Comparison of ENCODE assay signal across 31 cellular contexts in the genomic region with DNA sequence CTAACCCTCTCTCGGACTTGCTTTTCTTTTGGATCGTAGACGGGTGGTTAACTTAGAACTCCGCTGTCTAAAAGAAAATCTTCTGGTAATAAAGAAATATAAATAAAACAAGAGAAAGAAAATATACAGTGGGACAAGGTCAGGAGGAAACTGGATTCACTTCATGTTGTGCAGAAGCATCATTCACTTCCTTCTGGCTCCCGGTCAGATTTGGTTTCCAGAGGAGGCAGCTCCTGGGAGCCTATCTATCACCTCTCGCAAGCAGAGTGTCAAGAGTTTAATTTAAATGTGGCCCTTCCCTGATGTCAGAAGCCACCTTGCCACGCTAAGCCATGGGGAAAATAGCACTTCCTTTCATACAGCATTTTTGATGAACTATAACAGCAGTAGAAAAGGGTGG.
"Had no signal": no experiment of that assay in that cellular context is flagged by ENCODE, and none has a peak within 500 bp of the region (broad histone marks: within the 10 kb centered on the region; RNA-seq: fewer than 3 reads in every experiment).

No MANE protein-coding gene starts in this region.

- DNase-seq: colonic mucosa; effector CD8-positive, alpha-beta T cell; foreskin keratinocyte; heart right ventricle; hypothalamus; immature natural killer cell; islet precursor cell; kidney glomerular epithelial cell; left colon; midbrain; nucleus accumbens; stimulated activated CD4-positive, alpha-beta T cell treated with anti-CD3 and anti-CD28 coated beads, Interleukin-12 subunit alpha, Interleukin-12 subunit beta, amount 100 ng/mL, for 4 hours; stimulated activated CD4-positive, alpha-beta T cell treated with anti-CD3 and anti-CD28 coated beads, Interleukin-1b, Interleukin-23, amount 100 ng/mL, for 48 hours; stimulated activated CD4-positive, alpha-beta T cell treated with anti-CD3 and anti-CD28 coated beads, Interleukin-4, amount 100 ng/mL, for 1 hour; stimulated activated CD8-positive, alpha-beta memory T cell treated with anti-CD3 and anti-CD28 coated beads, Interleukin-4, amount 100 ng/mL, for 48 hours; stimulated activated naive CD4-positive, alpha-beta T cell treated with Interleukin-2 at 50 U/mL for 16 hours; stomach; thyroid gland; trophoblast cell had no signal

- H3K9me3 ChIP-seq: colonic mucosa, esophagus muscularis mucosa, heart right ventricle, pancreas, right lobe of liver, stomach, thyroid gland, vagina had no signal

- H3K36me3 Mint-ChIP-seq: immature natural killer cell; memory B cell; naive thymus-derived CD4-positive, alpha-beta T cell had no signal

- H3K36me3 ChIP-seq: colonic mucosa, esophagus muscularis mucosa, heart right ventricle, pancreas, right lobe of liver, stomach, thyroid gland, vagina had no signal

- H3K4me1 ChIP-seq: colonic mucosa, esophagus muscularis mucosa, foreskin keratinocyte, heart right ventricle, pancreas, right lobe of liver, stomach, thyroid gland, vagina had no signal

- H3K9me3 Mint-ChIP-seq: dendritic cell treated with granulocyte-macrophage colony-stimulating factor and Interleukin-4, amounts not matched to agents 40 ng/mL and 50 ng/mL, for 4 days; endodermal cell; immature natural killer cell; memory B cell; nephron had no signal

- H3K4me3 ChIP-seq: colonic mucosa, esophagus muscularis mucosa, heart right ventricle, lung, pancreas, right lobe of liver, smooth muscle cell, stomach, thyroid gland, vagina had no signal

- H3K27ac Mint-ChIP-seq: dendritic cell treated with granulocyte-macrophage colony-stimulating factor and Interleukin-4, amounts not matched to agents 40 ng/mL and 50 ng/mL, for 4 days; immature natural killer cell; memory B cell; nephron had no signal

- ATAC-seq: foreskin keratinocyte; heart right ventricle; left colon; naive thymus-derived CD4-positive, alpha-beta T cell; pancreas; right lobe of liver had no signal

- H3K27me3 Mint-ChIP-seq: dendritic cell treated with granulocyte-macrophage colony-stimulating factor and Interleukin-4, amounts not matched to agents 40 ng/mL and 50 ng/mL, for 4 days had no signal

- H3K27me3 ChIP-seq: colonic mucosa, foreskin keratinocyte, pancreas, right lobe of liver, thyroid gland, vagina had no signal

- H3K4me3 Mint-ChIP-seq: dendritic cell treated with granulocyte-macrophage colony-stimulating factor and Interleukin-4, amounts not matched to agents 40 ng/mL and 50 ng/mL, for 4 days; immature natural killer cell; memory B cell; naive thymus-derived CD4-positive, alpha-beta T cell; nephron had no signal

- H3K4me1 Mint-ChIP-seq: immature natural killer cell, memory B cell had no signal

- H3K27ac ChIP-seq: colonic mucosa, epithelial cell of prostate, esophagus muscularis mucosa, foreskin keratinocyte, heart right ventricle, pancreas, right lobe of liver, stomach, thyroid gland, vagina had no signal
